27 cellular contexts compared by ENCODE assay signal in the genomic region with DNA sequence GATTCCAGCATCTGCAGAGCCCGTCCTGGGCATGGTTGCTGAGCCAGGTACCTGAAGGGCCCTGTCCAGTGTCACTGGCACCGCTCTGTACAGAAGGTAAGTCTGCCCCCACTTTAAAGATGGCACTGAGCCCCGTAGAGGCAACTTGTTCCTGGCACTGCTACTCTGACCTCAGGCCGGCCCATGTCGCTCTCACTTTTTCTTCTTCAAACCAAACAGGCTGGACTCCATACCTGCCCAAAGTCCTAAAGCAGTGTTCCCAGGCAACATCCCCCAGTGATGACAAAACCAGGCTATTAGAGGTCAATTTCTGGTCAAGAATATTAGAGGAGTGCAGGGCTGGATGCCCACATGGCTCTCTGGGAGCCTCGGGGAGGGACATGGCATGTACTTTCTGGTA.
"Had no signal": no experiment of that assay in that cellular context is flagged by ENCODE, and none has a peak within 500 bp of the region (broad histone marks: within the 10 kb centered on the region; RNA-seq: fewer than 3 reads in every experiment).

No MANE protein-coding gene starts in this region.

- H3K4me1 ChIP-seq: vagina had no signal

- H3K9me3 ChIP-seq: left lung, pancreas, right atrium auricular region, tibial nerve, vagina had no signal

- H3K9me3 Mint-ChIP-seq: mesothelial cell of epicardium; naive B cell; natural killer cell; nephron progenitor cell; stimulated activated naive CD8-positive, alpha-beta T cell treated with anti-CD3 and anti-CD28 coated beads, Interleukin-15, amount 100 ng/mL, for 72 hours; type B pancreatic cell had no signal

- H3K4me3 ChIP-seq: left lung, lung, pancreas, right atrium auricular region, skin epidermis, tibial nerve, vagina had no signal

- ATAC-seq: left cardiac atrium; left lung; natural killer cell; pancreas; sciatic nerve; stimulated activated naive CD8-positive, alpha-beta T cell treated with anti-CD3 and anti-CD28 coated beads, Interleukin-15, amount 100 ng/mL, for 72 hours had no signal

- DNase-seq: head of caudate nucleus; hippocampal formation; kidney glomerular epithelial cell; left cardiac atrium; left lung; mesendoderm; naive B cell; natural killer cell; nephron progenitor cell; nucleus accumbens; pancreas; stimulated activated CD4-positive, alpha-beta T cell treated with anti-CD3 and anti-CD28 coated beads, Interleukin-12 subunit alpha, Interleukin-12 subunit beta, amount 100 ng/mL, for 4 hours; stimulated activated CD4-positive, alpha-beta T cell treated with anti-CD3 and anti-CD28 coated beads, Interleukin-15, amount 100 ng/mL, for 24 hours; stimulated activated CD4-positive, alpha-beta T cell treated with anti-CD3 and anti-CD28 coated beads, Interleukin-2, amount 100 ng/mL, for 24 hours; stimulated activated CD4-positive, alpha-beta T cell treated with anti-CD3 and anti-CD28 coated beads, Interleukin-4, amount 100 ng/mL, for 1 hour; stimulated activated naive CD4-positive, alpha-beta T cell; stimulated activated naive CD8-positive, alpha-beta T cell treated with anti-CD3 and anti-CD28 coated beads, Interleukin-15, amount 100 ng/mL, for 72 hours; substantia nigra had no signal

- H3K4me3 Mint-ChIP-seq: mesothelial cell of epicardium; natural killer cell; nephron progenitor cell; stimulated activated naive CD8-positive, alpha-beta T cell treated with anti-CD3 and anti-CD28 coated beads, Interleukin-15, amount 100 ng/mL, for 72 hours; type B pancreatic cell had no signal

- FAIRE-seq: keratinocyte, pancreas had no signal

- H3K27ac Mint-ChIP-seq: mesothelial cell of epicardium; naive B cell; nephron progenitor cell; stimulated activated naive CD8-positive, alpha-beta T cell treated with anti-CD3 and anti-CD28 coated beads, Interleukin-15, amount 100 ng/mL, for 72 hours; type B pancreatic cell had no signal

- H3K36me3 Mint-ChIP-seq: mesothelial cell of epicardium, naive B cell, natural killer cell, type B pancreatic cell had no signal

- H3K36me3 ChIP-seq: left lung, pancreas, right atrium auricular region, tibial nerve, vagina had no signal

- H3K27ac ChIP-seq: left lung, pancreas, right atrium auricular region, skin epidermis, tibial nerve, vagina had no signal

- H3K27me3 ChIP-seq: left lung, pancreas, vagina had no signal
